1 cellular context compared by ENCODE assay signal in the genomic region with DNA sequence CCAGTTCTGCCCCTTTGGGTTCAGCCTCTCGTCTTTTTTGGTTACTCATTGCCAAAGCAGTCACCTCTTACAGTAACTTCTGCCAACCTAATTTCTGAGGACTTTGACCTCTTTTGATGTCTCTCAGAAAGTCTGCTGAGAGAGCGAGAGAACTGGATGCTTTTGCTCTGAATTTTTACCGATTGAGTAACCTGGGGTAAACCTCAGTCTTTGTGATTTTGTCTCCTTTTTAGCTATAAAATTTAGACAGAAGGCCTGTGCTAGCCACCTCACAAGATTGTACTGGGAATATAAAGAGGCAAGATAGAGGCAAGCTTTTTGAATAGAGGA.
TF ChIP-seq lines count a peak whose summit lies in the region.

No MANE protein-coding gene starts in this region.

TF ChIP-seq in HepG2, 621 proteins besides CTCF, POLR2A, EP300 and RAD21 (continues in another document):
- no peak for TF ChIP-seq JARID2 (CRISPR knock-in tag; IDR thresholded peaks at IDR 0.05; ENCODE audit: insufficient replicate concordance)
- no peak for TF ChIP-seq ZNF446 (CRISPR knock-in tag; IDR thresholded peaks at IDR 0.05)
- TF ChIP-seq, protein P1, sequence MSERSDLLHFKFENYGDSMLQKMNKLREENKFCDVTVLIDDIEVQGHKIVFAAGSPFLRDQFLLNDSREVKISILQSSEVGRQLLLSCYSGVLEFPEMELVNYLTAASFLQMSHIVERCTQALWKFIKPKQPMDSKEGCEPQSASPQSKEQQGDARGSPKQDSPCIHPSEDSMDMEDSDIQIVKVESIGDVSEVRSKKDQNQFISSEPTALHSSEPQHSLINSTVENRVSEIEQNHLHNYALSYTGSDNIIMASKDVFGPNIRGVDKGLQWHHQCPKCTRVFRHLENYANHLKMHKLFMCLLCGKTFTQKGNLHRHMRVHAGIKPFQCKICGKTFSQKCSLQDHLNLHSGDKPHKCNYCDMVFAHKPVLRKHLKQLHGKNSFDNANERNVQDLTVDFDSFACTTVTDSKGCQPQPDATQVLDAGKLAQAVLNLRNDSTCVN (CRISPR knock-in tag; IDR thresholded peaks at IDR 0.05; ENCODE audit: borderline replicate concordance): no peak
- no peak for TF ChIP-seq RBM39 (IDR thresholded peaks at IDR 0.05; ENCODE audit: low read depth, low read length, poor library complexity, severe bottlenecking)
- no peak for TF ChIP-seq ZNF883 (CRISPR knock-in tag; IDR thresholded peaks at IDR 0.05; ENCODE audit: not compliant biosample characterization)
- no peak for TF ChIP-seq ZNF329 (CRISPR knock-in tag; IDR thresholded peaks at IDR 0.05; ENCODE audit: low read depth)
- TF ChIP-seq RBM22 (optimal IDR thresholded peaks at IDR 0.05; ENCODE audit: low read length): no peak
- TF ChIP-seq ZNF546 (CRISPR knock-in tag; conservative IDR thresholded peaks at IDR 0.05): no peak
- TF ChIP-seq, protein P2, sequence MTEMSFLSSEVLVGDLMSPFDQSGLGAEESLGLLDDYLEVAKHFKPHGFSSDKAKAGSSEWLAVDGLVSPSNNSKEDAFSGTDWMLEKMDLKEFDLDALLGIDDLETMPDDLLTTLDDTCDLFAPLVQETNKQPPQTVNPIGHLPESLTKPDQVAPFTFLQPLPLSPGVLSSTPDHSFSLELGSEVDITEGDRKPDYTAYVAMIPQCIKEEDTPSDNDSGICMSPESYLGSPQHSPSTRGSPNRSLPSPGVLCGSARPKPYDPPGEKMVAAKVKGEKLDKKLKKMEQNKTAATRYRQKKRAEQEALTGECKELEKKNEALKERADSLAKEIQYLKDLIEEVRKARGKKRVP (CRISPR knock-in tag; IDR thresholded peaks at IDR 0.05): peak in 1 of 2 experiments; percentile 27; a peak in 1 of 4 replicates
- no peak for TF ChIP-seq ATM (IDR thresholded peaks at IDR 0.05; ENCODE audit: borderline replicate concordance)
- TF ChIP-seq SMC3 (IDR thresholded peaks at IDR 0.05; ENCODE audit: low read length): peak; percentile 38
- no peak for TF ChIP-seq ZSCAN25 (CRISPR knock-in tag; IDR thresholded peaks at IDR 0.05)
- TF ChIP-seq TEAD2 (CRISPR knock-in tag; IDR thresholded peaks at IDR 0.05): no peak
- peak; percentile 87 for TF ChIP-seq RARA (CRISPR knock-in tag; IDR thresholded peaks at IDR 0.05)
- no peak for TF ChIP-seq ZNF564 (CRISPR knock-in tag; IDR thresholded peaks at IDR 0.05)
- peak; percentile 51 for TF ChIP-seq TBL1XR1 (IDR thresholded peaks at IDR 0.05; ENCODE audit: borderline replicate concordance, low read length, partially characterized antibody)
- no peak for TF ChIP-seq ZNF841 (CRISPR knock-in tag; IDR thresholded peaks at IDR 0.05; ENCODE audit: borderline replicate concordance)
- TF ChIP-seq ZNF510 (CRISPR knock-in tag; IDR thresholded peaks at IDR 0.05; ENCODE audit: low read depth): no peak
- TF ChIP-seq RCOR2 (CRISPR knock-in tag; IDR thresholded peaks at IDR 0.05): peak; percentile 77
- TF ChIP-seq, protein P3, sequence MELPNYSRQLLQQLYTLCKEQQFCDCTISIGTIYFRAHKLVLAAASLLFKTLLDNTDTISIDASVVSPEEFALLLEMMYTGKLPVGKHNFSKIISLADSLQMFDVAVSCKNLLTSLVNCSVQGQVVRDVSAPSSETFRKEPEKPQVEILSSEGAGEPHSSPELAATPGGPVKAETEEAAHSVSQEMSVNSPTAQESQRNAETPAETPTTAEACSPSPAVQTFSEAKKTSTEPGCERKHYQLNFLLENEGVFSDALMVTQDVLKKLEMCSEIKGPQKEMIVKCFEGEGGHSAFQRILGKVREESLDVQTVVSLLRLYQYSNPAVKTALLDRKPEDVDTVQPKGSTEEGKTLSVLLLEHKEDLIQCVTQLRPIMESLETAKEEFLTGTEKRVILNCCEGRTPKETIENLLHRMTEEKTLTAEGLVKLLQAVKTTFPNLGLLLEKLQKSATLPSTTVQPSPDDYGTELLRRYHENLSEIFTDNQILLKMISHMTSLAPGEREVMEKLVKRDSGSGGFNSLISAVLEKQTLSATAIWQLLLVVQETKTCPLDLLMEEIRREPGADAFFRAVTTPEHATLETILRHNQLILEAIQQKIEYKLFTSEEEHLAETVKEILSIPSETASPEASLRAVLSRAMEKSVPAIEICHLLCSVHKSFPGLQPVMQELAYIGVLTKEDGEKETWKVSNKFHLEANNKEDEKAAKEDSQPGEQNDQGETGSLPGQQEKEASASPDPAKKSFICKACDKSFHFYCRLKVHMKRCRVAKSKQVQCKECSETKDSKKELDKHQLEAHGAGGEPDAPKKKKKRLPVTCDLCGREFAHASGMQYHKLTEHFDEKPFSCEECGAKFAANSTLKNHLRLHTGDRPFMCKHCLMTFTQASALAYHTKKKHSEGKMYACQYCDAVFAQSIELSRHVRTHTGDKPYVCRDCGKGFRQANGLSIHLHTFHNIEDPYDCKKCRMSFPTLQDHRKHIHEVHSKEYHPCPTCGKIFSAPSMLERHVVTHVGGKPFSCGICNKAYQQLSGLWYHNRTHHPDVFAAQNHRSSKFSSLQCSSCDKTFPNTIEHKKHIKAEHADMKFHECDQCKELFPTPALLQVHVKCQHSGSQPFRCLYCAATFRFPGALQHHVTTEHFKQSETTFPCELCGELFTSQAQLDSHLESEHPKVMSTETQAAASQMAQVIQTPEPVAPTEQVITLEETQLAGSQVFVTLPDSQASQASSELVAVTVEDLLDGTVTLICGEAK (IDR thresholded peaks at IDR 0.05): no peak
- TF ChIP-seq, protein P3 (CRISPR knock-in tag; IDR thresholded peaks at IDR 0.05): no peak; the same call in 1 of the 2 replicates
- TF ChIP-seq ZZZ3 (CRISPR knock-in tag; IDR thresholded peaks at IDR 0.05; ENCODE audit: borderline replicate concordance): no peak
- TF ChIP-seq ZFP62 (CRISPR knock-in tag; IDR thresholded peaks at IDR 0.05): no peak
- 0 out of 2 replicates have a peak, but pooled peaks have one; percentile 55 for TF ChIP-seq KLF6 (CRISPR knock-in tag; IDR thresholded peaks at IDR 0.05)
- no peak for TF ChIP-seq SMAD1 (CRISPR knock-in tag; IDR thresholded peaks at IDR 0.05; ENCODE audit: borderline replicate concordance, low read depth)
- no peak for TF ChIP-seq SOX6 (IDR thresholded peaks at IDR 0.05)
- peak; percentile 91 for TF ChIP-seq SOX6 (CRISPR knock-in tag; IDR thresholded peaks at IDR 0.05)
- TF ChIP-seq REL (CRISPR knock-in tag; conservative IDR thresholded peaks at IDR 0.05): no peak
- no peak for TF ChIP-seq ZNF562 (CRISPR knock-in tag; IDR thresholded peaks at IDR 0.05; ENCODE audit: borderline replicate concordance)
- peak in 1 of 2 experiments; percentile 74; a peak in 2 of 4 replicates for TF ChIP-seq NR2F1 (CRISPR knock-in tag; IDR thresholded peaks at IDR 0.05)
- no peak; the same call in 1 of the 2 replicates for TF ChIP-seq TOE1 (CRISPR knock-in tag; IDR thresholded peaks at IDR 0.05)
- no peak for TF ChIP-seq PHF20 (CRISPR knock-in tag; IDR thresholded peaks at IDR 0.05)
- TF ChIP-seq, protein P4, sequence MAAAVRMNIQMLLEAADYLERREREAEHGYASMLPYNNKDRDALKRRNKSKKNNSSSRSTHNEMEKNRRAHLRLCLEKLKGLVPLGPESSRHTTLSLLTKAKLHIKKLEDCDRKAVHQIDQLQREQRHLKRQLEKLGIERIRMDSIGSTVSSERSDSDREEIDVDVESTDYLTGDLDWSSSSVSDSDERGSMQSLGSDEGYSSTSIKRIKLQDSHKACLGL (CRISPR knock-in tag; IDR thresholded peaks at IDR 0.05): no peak
- TF ChIP-seq, protein P5, sequence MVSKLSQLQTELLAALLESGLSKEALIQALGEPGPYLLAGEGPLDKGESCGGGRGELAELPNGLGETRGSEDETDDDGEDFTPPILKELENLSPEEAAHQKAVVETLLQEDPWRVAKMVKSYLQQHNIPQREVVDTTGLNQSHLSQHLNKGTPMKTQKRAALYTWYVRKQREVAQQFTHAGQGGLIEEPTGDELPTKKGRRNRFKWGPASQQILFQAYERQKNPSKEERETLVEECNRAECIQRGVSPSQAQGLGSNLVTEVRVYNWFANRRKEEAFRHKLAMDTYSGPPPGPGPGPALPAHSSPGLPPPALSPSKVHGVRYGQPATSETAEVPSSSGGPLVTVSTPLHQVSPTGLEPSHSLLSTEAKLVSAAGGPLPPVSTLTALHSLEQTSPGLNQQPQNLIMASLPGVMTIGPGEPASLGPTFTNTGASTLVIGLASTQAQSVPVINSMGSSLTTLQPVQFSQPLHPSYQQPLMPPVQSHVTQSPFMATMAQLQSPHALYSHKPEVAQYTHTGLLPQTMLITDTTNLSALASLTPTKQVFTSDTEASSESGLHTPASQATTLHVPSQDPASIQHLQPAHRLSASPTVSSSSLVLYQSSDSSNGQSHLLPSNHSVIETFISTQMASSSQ (IDR thresholded peaks at IDR 0.05; ENCODE audit: low read depth): peak; percentile 94
- TF ChIP-seq, protein P5 (CRISPR knock-in tag; IDR thresholded peaks at IDR 0.05; ENCODE audit: borderline replicate concordance): peak; percentile 98
- TF ChIP-seq, protein P6, sequence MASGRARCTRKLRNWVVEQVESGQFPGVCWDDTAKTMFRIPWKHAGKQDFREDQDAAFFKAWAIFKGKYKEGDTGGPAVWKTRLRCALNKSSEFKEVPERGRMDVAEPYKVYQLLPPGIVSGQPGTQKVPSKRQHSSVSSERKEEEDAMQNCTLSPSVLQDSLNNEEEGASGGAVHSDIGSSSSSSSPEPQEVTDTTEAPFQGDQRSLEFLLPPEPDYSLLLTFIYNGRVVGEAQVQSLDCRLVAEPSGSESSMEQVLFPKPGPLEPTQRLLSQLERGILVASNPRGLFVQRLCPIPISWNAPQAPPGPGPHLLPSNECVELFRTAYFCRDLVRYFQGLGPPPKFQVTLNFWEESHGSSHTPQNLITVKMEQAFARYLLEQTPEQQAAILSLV (CRISPR knock-in tag; IDR thresholded peaks at IDR 0.05; ENCODE audit: borderline replicate concordance): no peak
- TF ChIP-seq GATAD1 (CRISPR knock-in tag; IDR thresholded peaks at IDR 0.05): 0 out of 2 replicates have a peak, but pooled peaks have one; percentile 13
- TF ChIP-seq ZFP36 (IDR thresholded peaks at IDR 0.05; ENCODE audit: borderline replicate concordance, low read depth, low read length, partially characterized antibody): peak; percentile 53
- TF ChIP-seq, protein P7, sequence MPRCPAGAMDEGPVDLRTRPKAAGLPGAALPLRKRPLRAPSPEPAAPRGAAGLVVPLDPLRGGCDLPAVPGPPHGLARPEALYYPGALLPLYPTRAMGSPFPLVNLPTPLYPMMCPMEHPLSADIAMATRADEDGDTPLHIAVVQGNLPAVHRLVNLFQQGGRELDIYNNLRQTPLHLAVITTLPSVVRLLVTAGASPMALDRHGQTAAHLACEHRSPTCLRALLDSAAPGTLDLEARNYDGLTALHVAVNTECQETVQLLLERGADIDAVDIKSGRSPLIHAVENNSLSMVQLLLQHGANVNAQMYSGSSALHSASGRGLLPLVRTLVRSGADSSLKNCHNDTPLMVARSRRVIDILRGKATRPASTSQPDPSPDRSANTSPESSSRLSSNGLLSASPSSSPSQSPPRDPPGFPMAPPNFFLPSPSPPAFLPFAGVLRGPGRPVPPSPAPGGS (CRISPR knock-in tag; IDR thresholded peaks at IDR 0.05): no peak
- TF ChIP-seq IKZF1 (IDR thresholded peaks at IDR 0.05): no peak
